8 cellular contexts compared by ENCODE assay signal in the genomic region with DNA sequence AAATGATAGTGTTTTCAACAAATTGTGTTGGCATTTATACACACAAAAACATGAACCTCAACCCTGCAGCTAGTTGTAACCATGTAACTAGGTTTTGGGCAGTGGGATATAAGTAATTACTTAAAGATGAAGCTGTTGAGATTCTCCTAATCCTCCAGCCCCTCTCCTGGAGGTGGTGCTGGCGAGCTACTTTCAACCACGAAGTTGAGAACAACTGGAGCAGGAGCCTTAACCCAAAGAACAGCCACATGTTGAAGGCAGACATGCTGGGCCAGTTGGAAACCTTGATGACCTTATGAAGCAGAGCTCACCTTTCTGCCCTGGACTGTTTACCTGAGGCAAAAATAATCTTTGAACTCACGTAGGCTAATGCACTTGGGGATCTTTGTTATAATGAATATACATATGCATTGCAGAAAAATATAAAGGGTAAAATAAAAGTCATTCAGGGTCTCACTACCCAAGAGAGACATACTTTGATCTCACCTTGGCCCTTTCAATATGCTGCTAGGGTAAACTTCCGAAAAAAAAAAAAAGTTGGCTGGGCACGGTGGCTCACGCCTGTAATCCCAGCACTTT.
DNase-seq lines count a peak whose midpoint lies in the region; ATAC-seq and TF ChIP-seq lines count a peak whose summit lies in the region.

No MANE protein-coding gene starts in this region.

- peaks cover 8% of the 10 kb centered on the region; the same call in 1 of the 2 replicates for H3K4me1 ChIP-seq in GM23338 (ENCODE audit: insufficient read depth)

- no peaks in the 10 kb centered on the region for H3K79me2 ChIP-seq in GM23338 (replicated peaks; ENCODE audit: insufficient read depth)

- no peak overlapping the region for H3K4me2 ChIP-seq in GM23338

- no peaks in the 10 kb centered on the region; the same call in 1 of the 3 replicates for H3K36me3 Mint-ChIP-seq in GM23338 (ENCODE audit: low read depth)

- peaks cover 5% of the 10 kb centered on the region for H3K27me3 Mint-ChIP-seq in GM23338 (ENCODE audit: insufficient read depth, low read depth, poor library complexity)

- H3K36me3 ChIP-seq in GM23338 (ENCODE audit: insufficient read depth) (no peaks in the 10 kb centered on the region), brain microvascular endothelial cell (replicated peaks) (no peaks in the 10 kb centered on the region)

- no peak overlapping the region for H3K27ac Mint-ChIP-seq in GM23338

- H3K4me1 Mint-ChIP-seq in GM23338, result peaks cover 31% of the 10 kb centered on the region

- H3K27ac ChIP-seq in 22Rv1 (no peak overlapping the region), GM23338 (ENCODE audit: low read depth) (no peak overlapping the region), brain microvascular endothelial cell (no peak overlapping the region)

- H3K9me2 ChIP-seq in GM23338 (ENCODE audit: insufficient read depth), result no peaks in the 10 kb centered on the region

- no peak overlapping the region for H2AFZ ChIP-seq in GM23338

- H3K9me3 Mint-ChIP-seq in GM23338, result peaks cover 12% of the 10 kb centered on the region

- no peak overlapping the region for H3K4me3 ChIP-seq in GM23338
- H3K4me3 ChIP-seq in brain microvascular endothelial cell (ENCODE audit: low read depth, low read length), result no peak overlapping the region

- H3F3A ChIP-seq in GM23338 (replicated peaks; ENCODE audit: low read depth), result no peaks in the 10 kb centered on the region

- H3K27me3 ChIP-seq in GM23338 (ENCODE audit: insufficient read depth), result no peaks in the 10 kb centered on the region
- H3K27me3 ChIP-seq in brain microvascular endothelial cell (replicated peaks), result no peaks in the 10 kb centered on the region

- ATAC-seq in GM23338, result peak; percentile 78
- no peak for ATAC-seq in GM18519 (IDR thresholded peaks at IDR 0.05; ENCODE audit: low FRiP score, unreplicated experiment)
- ATAC-seq in GM21528 (IDR thresholded peaks at IDR 0.05; ENCODE audit: low FRiP score, unreplicated experiment), result no peak

- peak; percentile 68 for TF ChIP-seq CTCF in 22Rv1 (IDR thresholded peaks at IDR 0.05)
- TF ChIP-seq CTCF in GM23338 (conservative IDR thresholded peaks at IDR 0.05; ENCODE audit: low read depth in 2 of 2), result peak; percentile 71 to 85
- peak; percentile 90 for TF ChIP-seq CTCF in brain microvascular endothelial cell (IDR thresholded peaks at IDR 0.05; ENCODE audit: low read depth, low read length, missing control alignments)

- peak; percentile 81 for DNase-seq in GM23338 (ENCODE audit: low spot score)
- peak; percentile 90 for DNase-seq in SK-MEL-5 (ENCODE audit: low read depth, low spot score)
- DNase-seq in brain microvascular endothelial cell, result peak; percentile 76
- DNase-seq in left kidney (ENCODE audit: low read depth, low spot score), result peak; percentile 42
- peak; percentile 61 for DNase-seq in stromal cell of bone marrow (ENCODE audit: low read depth)

- no peaks in the 10 kb centered on the region for H4K20me1 ChIP-seq in GM23338 (replicated peaks; ENCODE audit: insufficient read depth)

- in situ Hi-C loops in SK-MEL-5 (cut with HindIII; ENCODE audit: low pct_unique_long_range_greater_than_20kb, low sequenced_read_pairs), result no loop called here
- in situ Hi-C loops in brain microvascular endothelial cell (cut with HindIII; ENCODE audit: low pct_ligation_motif_present, low sequenced_read_pairs), result no loop called here

- H3K4me3 Mint-ChIP-seq in GM23338, result no peak overlapping the region

TF ChIP-seq in GM23338, 12 proteins besides CTCF, POLR2A, EP300 and RAD21:
- peak; percentile 21; the same call in 1 of the 2 replicates for TF ChIP-seq ZNF462 (CRISPR knock-in tag; IDR thresholded peaks at IDR 0.05)
- TF ChIP-seq, protein P1, sequence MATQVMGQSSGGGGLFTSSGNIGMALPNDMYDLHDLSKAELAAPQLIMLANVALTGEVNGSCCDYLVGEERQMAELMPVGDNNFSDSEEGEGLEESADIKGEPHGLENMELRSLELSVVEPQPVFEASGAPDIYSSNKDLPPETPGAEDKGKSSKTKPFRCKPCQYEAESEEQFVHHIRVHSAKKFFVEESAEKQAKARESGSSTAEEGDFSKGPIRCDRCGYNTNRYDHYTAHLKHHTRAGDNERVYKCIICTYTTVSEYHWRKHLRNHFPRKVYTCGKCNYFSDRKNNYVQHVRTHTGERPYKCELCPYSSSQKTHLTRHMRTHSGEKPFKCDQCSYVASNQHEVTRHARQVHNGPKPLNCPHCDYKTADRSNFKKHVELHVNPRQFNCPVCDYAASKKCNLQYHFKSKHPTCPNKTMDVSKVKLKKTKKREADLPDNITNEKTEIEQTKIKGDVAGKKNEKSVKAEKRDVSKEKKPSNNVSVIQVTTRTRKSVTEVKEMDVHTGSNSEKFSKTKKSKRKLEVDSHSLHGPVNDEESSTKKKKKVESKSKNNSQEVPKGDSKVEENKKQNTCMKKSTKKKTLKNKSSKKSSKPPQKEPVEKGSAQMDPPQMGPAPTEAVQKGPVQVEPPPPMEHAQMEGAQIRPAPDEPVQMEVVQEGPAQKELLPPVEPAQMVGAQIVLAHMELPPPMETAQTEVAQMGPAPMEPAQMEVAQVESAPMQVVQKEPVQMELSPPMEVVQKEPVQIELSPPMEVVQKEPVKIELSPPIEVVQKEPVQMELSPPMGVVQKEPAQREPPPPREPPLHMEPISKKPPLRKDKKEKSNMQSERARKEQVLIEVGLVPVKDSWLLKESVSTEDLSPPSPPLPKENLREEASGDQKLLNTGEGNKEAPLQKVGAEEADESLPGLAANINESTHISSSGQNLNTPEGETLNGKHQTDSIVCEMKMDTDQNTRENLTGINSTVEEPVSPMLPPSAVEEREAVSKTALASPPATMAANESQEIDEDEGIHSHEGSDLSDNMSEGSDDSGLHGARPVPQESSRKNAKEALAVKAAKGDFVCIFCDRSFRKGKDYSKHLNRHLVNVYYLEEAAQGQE (IDR thresholded peaks at IDR 0.05; ENCODE audit: unreplicated experiment), result no peak
